10 cellular contexts compared by ENCODE assay signal in the genomic region with DNA sequence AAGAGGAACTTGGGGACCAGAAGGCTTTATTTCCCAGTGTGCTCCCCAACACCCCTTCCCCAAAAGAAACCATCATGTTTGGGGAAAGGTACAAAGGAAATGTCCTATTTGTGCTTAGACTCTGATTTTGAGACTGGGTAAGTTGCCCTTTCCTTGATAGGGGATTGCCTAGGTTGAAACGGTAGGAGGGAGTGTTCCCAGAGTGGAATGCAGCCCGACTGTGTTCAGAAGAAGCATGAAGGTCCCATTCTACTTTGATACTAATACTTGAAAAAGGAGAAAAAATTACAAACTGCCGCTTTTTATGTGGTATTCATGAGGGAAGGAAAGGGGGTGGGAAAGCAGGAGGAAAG. TPM values are rescaled to one million over a fixed set of nuclear protein-coding genes. Genes with fewer than 3 reads are reported as not detected.
DNase-seq lines count a peak whose midpoint lies in the region; ATAC-seq, FAIRE-seq and TF ChIP-seq lines count a peak whose summit lies in the region.
"Had no signal": no experiment of that assay in that cellular context is flagged by ENCODE, and none has a peak within 500 bp of the region (broad histone marks: within the 10 kb centered on the region; RNA-seq: fewer than 3 reads in every experiment).

No MANE protein-coding gene starts in this region.

- no peaks in the 10 kb centered on the region for H3K27me3 ChIP-seq in GM12878 (replicated peaks in 1 of 2; ENCODE audit: control insufficient read depth in 2 of 2, insufficient read depth in 2 of 2, low read length in 1 of 2)
- H3K27me3 ChIP-seq in suprapubic skin, result no peaks in the 10 kb centered on the region
- H3K27me3 ChIP-seq: colonic mucosa had no signal

- TF ChIP-seq POLR2A in GM12878 (IDR thresholded peaks at IDR 0.05; ENCODE audit: low read depth, low read length) (no peak), suprapubic skin (IDR thresholded peaks at IDR 0.05) (no peak)

- ATAC-seq in activated T-cell treated with anti-CD3 and anti-CD28 coated beads, Interleukin-2, amount 50 U/mL, for 72 hours (replicated peaks in 1 of 2), result no peak
- peak; percentile 11 for ATAC-seq in HG03196 (IDR thresholded peaks at IDR 0.05; ENCODE audit: unreplicated experiment)
- peak; percentile 27 for ATAC-seq in GM12878
- ATAC-seq in HG03571 (IDR thresholded peaks at IDR 0.05; ENCODE audit: unreplicated experiment), result no peak
- no peak for ATAC-seq in HG03175 (IDR thresholded peaks at IDR 0.05; ENCODE audit: unreplicated experiment)

- peaks cover 8% of the 10 kb centered on the region for H3K79me2 ChIP-seq in GM12878 (ENCODE audit: control insufficient read depth, insufficient read depth, low read length)

- H3K36me3 ChIP-seq in GM12878 (ENCODE audit: control insufficient read depth in 2 of 2, insufficient read depth in 2 of 2, low read length in 1 of 2), result no peaks in the 10 kb centered on the region
- H3K36me3 ChIP-seq in suprapubic skin, result no peaks in the 10 kb centered on the region
- H3K36me3 ChIP-seq: colonic mucosa had no signal

- no peak for TF ChIP-seq EP300 in GM12878 (IDR thresholded peaks at IDR 0.05; ENCODE audit: borderline replicate concordance in 1 of 2, control insufficient read depth in 1 of 2, low read depth in 2 of 2, low read length in 2 of 2)
- no peak for TF ChIP-seq EP300 in suprapubic skin (IDR thresholded peaks at IDR 0.05)

- peak overlapping the region; percentile 51 for H3K4me3 ChIP-seq in GM12878
- peak overlapping the region; percentile 28 for H3K4me3 ChIP-seq in suprapubic skin
- H3K4me3 ChIP-seq: colonic mucosa had no signal

- peaks cover 67% of the 10 kb centered on the region for H3K4me1 Mint-ChIP-seq in activated T-cell treated with anti-CD3 and anti-CD28 coated beads, Interleukin-2, amount 50 U/mL, for 72 hours (ENCODE audit: low read depth)

- intact Hi-C loops in GM12878 (cut with micrococcal nuclease; ENCODE audit: unreplicated experiment), result loop anchor here (1.0 to 2.0 kb wide), 6 partner anchors 35 to 209 kb away; no protein-coding TSS in a partner anchor

- RAD21 ChIA-PET in GM12878 (lab: Charles Lee; ENCODE audit: unreplicated experiment), result interaction anchor here (1.0 to 4.9 kb wide), 19 partner anchors 27 to 210 kb away, joined by 3 to 81 read pairs (median 10); partner anchors contain the start of gene TMEM131L

- no peaks in the 10 kb centered on the region for H3K36me3 Mint-ChIP-seq in activated T-cell treated with anti-CD3 and anti-CD28 coated beads, Interleukin-2, amount 50 U/mL, for 72 hours (ENCODE audit: insufficient read depth in 2 of 2)

- H3K9me3 ChIP-seq in GM12878 (replicated peaks; ENCODE audit: control insufficient read depth, insufficient read depth, low read length) (no peaks in the 10 kb centered on the region), suprapubic skin (no peaks in the 10 kb centered on the region)
- H3K9me3 ChIP-seq: colonic mucosa had no signal

- FAIRE-seq in GM12878 (lab: Jason Lieb, UNC), result no peak

- TF ChIP-seq CTCF in GM12878 (IDR thresholded peaks at IDR 0.05 in 2 of 3, conservative IDR thresholded peaks at IDR 0.05 in 1 of 3; ENCODE audit: control insufficient read depth in 2 of 3, extremely low read depth in 1 of 3, insufficient read depth in 1 of 3, low read depth in 3 of 3, low read length in 3 of 3) (no peak), suprapubic skin (IDR thresholded peaks at IDR 0.05) (no peak)

- DNase-seq in activated T-cell treated with anti-CD3 and anti-CD28 coated beads, Interleukin-2, amount 50 U/mL, for 72 hours, result no peak
- DNase-seq in activated T-cell treated with anti-CD3 and anti-CD28 coated beads for 4 hours (no peak), GM12878 (ENCODE audit: low read depth, low spot score) (no peak), suprapubic skin (ENCODE audit: low spot score in 2 of 2) (no peak), NCI-H1694 (lab: John Stamatoyannopoulos, UW) (no peak)
- DNase-seq: NCI-H187 had no signal

- SMC1A ChIA-PET in GM12878 (lab: Charles Lee; ENCODE audit: uncharacterized antibody, unreplicated experiment), result interaction anchor here (1.0 to 3.8 kb wide), 22 partner anchors 12 to 216 kb away, joined by 3 to 48 read pairs (median 6); partner anchors contain the start of gene TMEM131L

- peak overlapping the region; percentile 96 for H3K27ac Mint-ChIP-seq in activated T-cell treated with anti-CD3 and anti-CD28 coated beads, Interleukin-2, amount 50 U/mL, for 72 hours

- in situ Hi-C loops in GM12878 (cut with MboI), result no loop called here

- no peaks in the 10 kb centered on the region for H3K27me3 Mint-ChIP-seq in activated T-cell treated with anti-CD3 and anti-CD28 coated beads, Interleukin-2, amount 50 U/mL, for 72 hours (ENCODE audit: low read depth)

- no peaks in the 10 kb centered on the region for H3K9me3 Mint-ChIP-seq in activated T-cell treated with anti-CD3 and anti-CD28 coated beads, Interleukin-2, amount 50 U/mL, for 72 hours

- CTCF ChIA-PET in GM12878 (lab: Yijun Ruan, JAX), result interaction anchor here (0.6 to 5.8 kb wide), 23 partner anchors 12 to 218 kb away, joined by 3 to 55 read pairs (median 7); partner anchors contain the start of genes MND1 and TMEM131L

- H3K4me1 ChIP-seq in GM12878 (ENCODE audit: control insufficient read depth, insufficient read depth, low read length) (peaks cover 35% of the 10 kb centered on the region), suprapubic skin (peaks cover 5% of the 10 kb centered on the region)
- H3K4me1 ChIP-seq: colonic mucosa had no signal

- H4K20me1 ChIP-seq in GM12878 (ENCODE audit: control insufficient read depth, insufficient read depth), result no peaks in the 10 kb centered on the region

- H3K27ac ChIP-seq in GM12878 (ENCODE audit: control insufficient read depth, insufficient read depth) (peak overlapping the region; percentile 84), suprapubic skin (no peak overlapping the region)
- H3K27ac ChIP-seq: colonic mucosa had no signal

- peak overlapping the region; percentile 55 for H3K9ac ChIP-seq in GM12878 (ENCODE audit: control insufficient read depth, insufficient read depth, low read length)

- TF ChIP-seq RAD21 in GM12878 (IDR thresholded peaks at IDR 0.05; ENCODE audit: insufficient read depth, low read depth, low read length), result no peak

- peak overlapping the region; percentile 87 to 96 for H3K4me3 Mint-ChIP-seq in activated T-cell treated with anti-CD3 and anti-CD28 coated beads, Interleukin-2, amount 50 U/mL, for 72 hours

- TSS peak; percentile 57 for BruUV-seq in GM12878 (replicated peaks; lab: Mats Ljungman, UMichigan)

- peak overlapping the region; percentile 49 for H2AFZ ChIP-seq in GM12878 (ENCODE audit: control insufficient read depth, low read depth, low read length)

- 2% methylated on average over 3 of the region's 3 CpGs for WGBS in GM12878 (ENCODE audit: insufficient coverage, insufficient replicate concordance, low lambda C conversion rate, missing lambda C conversion rate)
- 36% methylated on average over 3 of the region's 3 CpGs for WGBS in suprapubic skin

- POLR2A ChIA-PET in GM12878 (lab: Charles Lee), result interaction anchor here (0.6 to 3.4 kb wide), 9 partner anchors 32 to 138 kb away, joined by 3 to 16 read pairs (median 4); partner anchors contain the start of gene TMEM131L

- peak overlapping the region; percentile 96 for H3K4me2 ChIP-seq in GM12878 (ENCODE audit: control insufficient read depth, insufficient read depth)

TF ChIP-seq in GM12878, 131 proteins besides CTCF, POLR2A, EP300 and RAD21 (continues in another document):
- TF ChIP-seq IKZF1 (conservative IDR thresholded peaks at IDR 0.05) (0 out of 2 replicates have a peak, but pooled peaks have one; percentile 0), KDM1A (IDR thresholded peaks at IDR 0.05; ENCODE audit: borderline replicate concordance) (no peak), MEF2B (IDR thresholded peaks at IDR 0.05; ENCODE audit: partially characterized antibody, poor library complexity, severe bottlenecking) (peak; percentile 6), PKNOX1 (IDR thresholded peaks at IDR 0.05) (no peak), POLR2AphosphoS2 (IDR thresholded peaks at IDR 0.05; ENCODE audit: low read depth, low read length) (no peak), FOS (IDR thresholded peaks at IDR 0.05; ENCODE audit: borderline replicate concordance, extremely low read depth, insufficient read length) (no peak), BACH1 (IDR thresholded peaks at IDR 0.05; ENCODE audit: borderline replicate concordance) (0 out of 2 replicates have a peak, but pooled peaks have one; percentile 30), FOXM1 (IDR thresholded peaks at IDR 0.05; ENCODE audit: low read depth, low read length) (no peak), SRF (IDR thresholded peaks at IDR 0.05; ENCODE audit: low read depth in 2 of 2, low read length in 2 of 2) (no peak), SUPT20H (IDR thresholded peaks at IDR 0.05; ENCODE audit: borderline replicate concordance, control insufficient read depth, low read depth, low read length) (no peak)

RNA-seq across cellular contexts. Expression of gene TMEM131L, which starts 32.4 kb away (rescaled TPM):
- 10 to 100 TPM; 32.7 to 44.4 TPM for total RNA-seq in activated T-cell treated with anti-CD3 and anti-CD28 coated beads, Interleukin-2, amount 50 U/mL, for 72 hours
- total RNA-seq in GM12878 (2013; cell fraction: nucleolus; rRNA removed), result 766 and 777 TPM in 2 replicates
- total RNA-seq in GM12878 (2014; rRNA removed) (77.0 and 90.4 TPM in 2 replicates), GM12878 (2014; rRNA removed; fragmentation: Illumina TruSeq; extraction: Trizol) (64.0 and 66.4 TPM in 2 replicates), GM12878 (2021) (77.8 and 85.2 TPM in 2 replicates), suprapubic skin (10 to 100 TPM; 13.5 to 25.0 (median 17.2) TPM)
- 39.6 TPM for polyA plus RNA-seq in GM12878 (2011; ENCODE audit: low read depth)
- polyA plus RNA-seq in GM12878 (2011; rRNA removed) (90.9 and 101 TPM in 2 replicates), GM12878 (2014; fragmentation: Illumina TruSeq; extraction: Trizol) (74.3 and 94.5 TPM in 2 replicates), GM12878 (2014; fragmentation: Nextera tagmentation; extraction: Ambion mirVana) (1 to 10 TPM; 8.5 to 9.5 TPM), GM12878 (2014; rRNA removed) (47.1 and 47.5 TPM in 2 replicates), GM12878 (2016; fragmentation: Nextera tagmentation; extraction: Ambion mirVana) (10 to 100 TPM; 74.5 TPM)
- 65.6 and 84.8 TPM in 2 replicates for polyA plus RNA-seq in GM12878 (2011; cell fraction: cytosol; rRNA removed)
- 169 and 183 TPM in 2 replicates for polyA plus RNA-seq in GM12878 (2011; cell fraction: nucleus; rRNA removed)
- 45.1 and 70.5 TPM in 2 replicates for polyA plus RNA-seq in GM12878 (2012)
- polyA minus RNA-seq in GM12878 (2011; rRNA and poly(A)+ RNA removed), result 177 and 187 TPM in 2 replicates
- polyA minus RNA-seq in GM12878 (2011; cell fraction: cytosol; rRNA and poly(A)+ RNA removed), result 53.1 and 74.4 TPM in 2 replicates
- 194 and 231 TPM in 2 replicates for polyA minus RNA-seq in GM12878 (2011; cell fraction: nucleus; rRNA and poly(A)+ RNA removed)

Comparison
In these comparisons a context has a peak if more than half of its experiments do, and no peak if none do; other contexts are left out.
1. ATAC-seq: peak in HG03196 (single experiment) and GM12878 (single experiment); none in activated T-cell treated with anti-CD3 and anti-CD28 coated beads, Interleukin-2, amount 50 U/mL, for 72 hours (0 of 2), HG03571 (single experiment) and HG03175 (single experiment).